Comparison of ENCODE assay signal across 8 cellular contexts in the genomic region with DNA sequence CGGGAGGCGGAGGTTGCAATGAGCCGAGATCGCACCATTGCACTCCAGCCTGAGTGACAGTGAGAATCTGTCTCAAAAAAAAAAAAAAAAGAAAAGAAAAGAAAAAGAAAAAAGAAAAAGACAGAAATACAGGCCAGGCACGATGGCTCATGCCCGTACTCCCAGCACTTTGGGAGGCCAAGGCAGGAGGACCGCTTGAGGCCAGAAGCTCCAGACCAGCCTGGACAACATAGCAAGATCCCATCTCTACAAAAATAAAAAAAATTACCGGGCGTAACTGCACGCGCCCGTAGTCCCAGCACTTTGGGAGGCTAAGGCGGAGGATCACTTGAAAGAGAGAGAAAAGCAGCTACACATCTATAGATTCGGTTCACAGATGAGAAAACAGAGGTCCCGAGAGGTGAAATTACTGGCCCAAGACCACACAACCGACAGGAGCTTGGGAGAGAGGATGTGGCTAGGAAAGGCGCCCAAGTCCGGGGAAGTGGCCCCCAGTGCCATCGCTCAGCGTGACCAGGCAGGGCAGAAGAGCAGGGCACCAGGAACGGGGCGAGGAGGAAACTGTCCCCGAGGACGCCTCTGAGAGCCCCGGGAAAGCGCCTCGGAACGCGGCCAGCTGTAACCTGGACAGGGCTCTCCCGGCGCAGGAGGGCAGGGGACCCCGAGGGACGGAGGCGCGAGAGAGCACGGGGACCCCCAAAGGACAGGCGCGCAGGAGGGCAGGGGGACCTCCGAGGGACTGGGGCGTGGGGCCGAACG. TPM values are rescaled to one million over a fixed set of nuclear protein-coding genes. Genes with fewer than 3 reads are reported as not detected.
DNase-seq lines count a peak whose midpoint lies in the region; ATAC-seq and TF ChIP-seq lines count a peak whose summit lies in the region.

No MANE protein-coding gene starts in this region.

- no peaks in the 10 kb centered on the region for H3F3A ChIP-seq in Loucy (ENCODE audit: low read depth)

- peak; percentile 6 for ATAC-seq in GM21390 (IDR thresholded peaks at IDR 0.05; ENCODE audit: unreplicated experiment)

- peak overlapping the region; percentile 89 for H3K4me2 ChIP-seq in Loucy (ENCODE audit: low read depth, low read length, poor library complexity, severe bottlenecking)

- no peaks in the 10 kb centered on the region for H3K9me2 ChIP-seq in Loucy (replicated peaks; ENCODE audit: low read depth, low read length)

- peaks cover 4% of the 10 kb centered on the region for H4K20me1 ChIP-seq in Loucy (ENCODE audit: insufficient read depth, low read length, poor library complexity, severe bottlenecking)

- H3K36me3 ChIP-seq in Loucy (ENCODE audit: insufficient read depth, low read length) = no peaks in the 10 kb centered on the region
- no peaks in the 10 kb centered on the region for H3K36me3 ChIP-seq in breast epithelium
- H3K36me3 ChIP-seq in suprapubic skin = no peaks in the 10 kb centered on the region

- peaks cover 11% of the 10 kb centered on the region; the same call in 1 of the 2 replicates for H3K79me2 ChIP-seq in Loucy (ENCODE audit: insufficient read depth, low read length)

- no peak for TF ChIP-seq EP300 in suprapubic skin (IDR thresholded peaks at IDR 0.05)

- H3K9me3 ChIP-seq in Loucy (ENCODE audit: insufficient read depth, low read depth, low read length) (no peaks in the 10 kb centered on the region), breast epithelium (no peaks in the 10 kb centered on the region), suprapubic skin (no peaks in the 10 kb centered on the region)

- peak overlapping the region; percentile 81 for H2AFZ ChIP-seq in Loucy (ENCODE audit: low read length)

- 30% methylated on average over 28 of the region's 42 CpGs for WGBS in suprapubic skin

- H3K27ac ChIP-seq in breast epithelium = peak overlapping the region; percentile 89 to 91
- H3K27ac ChIP-seq in suprapubic skin = peak overlapping the region; percentile 91

- TF ChIP-seq POLR2A in breast epithelium (IDR thresholded peaks at IDR 0.05) = no peak
- TF ChIP-seq POLR2A in suprapubic skin (IDR thresholded peaks at IDR 0.05) = no peak

- H3K9ac ChIP-seq in Loucy (ENCODE audit: low read depth, low read length, poor library complexity, severe bottlenecking) = peak overlapping the region; percentile 73

- H3K4me1 ChIP-seq in Loucy (ENCODE audit: insufficient read depth, low read length, poor library complexity, severe bottlenecking) (peaks cover 20% of the 10 kb centered on the region), breast epithelium (no peaks in the 10 kb centered on the region), suprapubic skin (peaks cover 30% of the 10 kb centered on the region)

- H3K27me3 ChIP-seq in Loucy (ENCODE audit: insufficient read depth, low read length, poor library complexity, severe bottlenecking) (no peaks in the 10 kb centered on the region), breast epithelium (no peaks in the 10 kb centered on the region), suprapubic skin (no peaks in the 10 kb centered on the region)

- H3K4me3 ChIP-seq in Loucy (ENCODE audit: low read length, poor library complexity, severe bottlenecking) (peak overlapping the region; percentile 81), breast epithelium (peak overlapping the region; percentile 90 to 99 (median 93)), suprapubic skin (peak overlapping the region; percentile 98)

- peak; percentile 56 for DNase-seq in CD1c-positive myeloid dendritic cell (ENCODE audit: extremely low spot score)
- DNase-seq in breast epithelium (ENCODE audit: low spot score in 2 of 2) = peak; percentile 25 to 52
- DNase-seq in left kidney (ENCODE audit: low read depth, low spot score) = peak; percentile 42
- peak in 1 of 2 donors; percentile 73 for DNase-seq in suprapubic skin (ENCODE audit: low spot score in 2 of 2)
- no peak for DNase-seq in activated gamma-delta T cell treated with Interleukin-2 at 50 U/mL for 16 hours
- no peak for DNase-seq in GM20000 (ENCODE audit: low spot score)

- intact Hi-C loops in breast epithelium (cut with DNase I; ENCODE audit: low total_unique reads) = no loop called here

- TF ChIP-seq CTCF in Loucy (conservative IDR thresholded peaks at IDR 0.05; ENCODE audit: low read length) = no peak
- no peak for TF ChIP-seq CTCF in breast epithelium (IDR thresholded peaks at IDR 0.05)
- no peak for TF ChIP-seq CTCF in suprapubic skin (IDR thresholded peaks at IDR 0.05)
- TF ChIP-seq CTCF in GM20000 (IDR thresholded peaks at IDR 0.05; ENCODE audit: extremely low read depth, missing control alignments) = no peak

RNA-seq across cellular contexts. Expression of a gene that starts 0.6 kb away (rescaled TPM):
- total RNA-seq in breast epithelium = 10 to 100 TPM in 2 of 3 donors, 1 to 10 TPM in 1; 8.8 to 32.3 (median 20.3) TPM
- total RNA-seq in suprapubic skin = 10 to 100 TPM; 13.7 to 35.1 (median 19.3) TPM

RNA-seq across cellular contexts. Expression of a gene that starts 41.0 kb away (rescaled TPM):
- total RNA-seq in breast epithelium (100 to 1,000 TPM; 111 to 122 (median 115) TPM), suprapubic skin (100 to 1,000 TPM; 136 to 158 (median 139) TPM)

Comparison
In these comparisons a context has a peak if more than half of its experiments do, and no peak if none do; other contexts are left out.
1. DNase-seq: peak in CD1c-positive myeloid dendritic cell (single experiment), breast epithelium (2 of 2) and left kidney (single experiment); none in activated gamma-delta T cell treated with Interleukin-2 at 50 U/mL for 16 hours (single experiment) and GM20000 (single experiment).
2. Peak in every context shown above with its lines, with median percentiles within 50 percentile points of each other: H3K4me3 ChIP-seq.